In genomic region chr3:160644491-160644890, GRCh38 we compare ENCODE assay signal across 20 cellular contexts. TPM values are rescaled to one million over a fixed set of nuclear protein-coding genes. Genes with fewer than 3 reads are reported as not detected.
DNase-seq lines count a peak whose midpoint lies in the region; ATAC-seq, FAIRE-seq and TF ChIP-seq lines count a peak whose summit lies in the region.
"Had no signal": no experiment of that assay in that cellular context is flagged by ENCODE, and none has a peak within 500 bp of the region (broad histone marks: within the 10 kb centered on the region; RNA-seq: fewer than 3 reads in every experiment).

No MANE protein-coding gene starts in this region.

- no TSS peak for BruUV-seq in Caco-2 (replicated peaks; lab: Mats Ljungman, UMichigan)

- 57 to 71% methylated on average over 2 of the region's 2 CpGs for whole genome bisulfite sequencing in GM23248 (ENCODE audit: low coverage in 1 of 2, low lambda C conversion rate in 2 of 2, missing lambda C conversion rate in 2 of 2), 2 experiments

- H3K9me2 ChIP-seq in GM23248 (ENCODE audit: insufficient read depth): no peaks in the 10 kb centered on the region

- H3K4me2 ChIP-seq in GM23248 (ENCODE audit: unreplicated experiment): no peak overlapping the region

- no peak overlapping the region for H3K4me3 Mint-ChIP-seq in Caco-2 (ENCODE audit: unreplicated experiment)
- H3K4me3 Mint-ChIP-seq: CD4-positive, alpha-beta memory T cell had no signal

- H3K36me3 ChIP-seq in GM23248 (ENCODE audit: low read depth): no peaks in the 10 kb centered on the region
- H3K36me3 ChIP-seq in Caco-2 (ENCODE audit: control insufficient read depth, insufficient read depth, low read length): no peaks in the 10 kb centered on the region

- no peaks in the 10 kb centered on the region for H3K9me3 ChIP-seq in GM23248 (ENCODE audit: low read depth)
- no peaks in the 10 kb centered on the region for H3K9me3 ChIP-seq in Caco-2

- 0 out of 2 replicates have a peak overlapping the region, but pooled peaks have one; percentile 7 for H2AFZ ChIP-seq in GM23248

- FAIRE-seq in GM12892 (lab: Jason Lieb, UNC): peak; percentile 42
- FAIRE-seq: G401.6, GM12878, GM18507, H54 had no signal

- DNase-seq in GM12892 (ENCODE audit: insufficient read length): no peak
- no peak for DNase-seq in GM23248
- no peak for DNase-seq in left lobe of liver (ENCODE audit: low spot score)
- DNase-seq in Caco-2: no peak
- DNase-seq: C1 segment of cervical spinal cord; CD4-positive, alpha-beta memory T cell; COR-L47; DMS153; DND-41; GOT3 had no signal

- POLR2A ChIA-PET in Caco-2 (lab: Charles Lee): no interaction called here

- ATAC-seq in HG03095 (IDR thresholded peaks at IDR 0.05; ENCODE audit: unreplicated experiment) (peak; percentile 12), left lobe of liver (peak; percentile 85), HG03039 (IDR thresholded peaks at IDR 0.05; ENCODE audit: unreplicated experiment) (no peak), HG02759 (IDR thresholded peaks at IDR 0.05; ENCODE audit: unreplicated experiment) (no peak), GM19455 (IDR thresholded peaks at IDR 0.05; ENCODE audit: unreplicated experiment) (no peak)

- no peak overlapping the region for H3K27ac Mint-ChIP-seq in Caco-2 (ENCODE audit: unreplicated experiment)
- H3K27ac Mint-ChIP-seq: CD4-positive, alpha-beta memory T cell had no signal

- H3K4me1 Mint-ChIP-seq in Caco-2 (ENCODE audit: low read depth, unreplicated experiment): no peaks in the 10 kb centered on the region
- H3K4me1 Mint-ChIP-seq: CD4-positive, alpha-beta memory T cell had no signal

- in situ Hi-C loops in GM23248 (cut with MboI): no loop called here

- H3K36me3 Mint-ChIP-seq in Caco-2 (ENCODE audit: insufficient read depth, unreplicated experiment): no peaks in the 10 kb centered on the region
- H3K36me3 Mint-ChIP-seq: CD4-positive, alpha-beta memory T cell had no signal

- H3K79me2 ChIP-seq in GM23248 (ENCODE audit: insufficient read depth): no peaks in the 10 kb centered on the region

- H3K4me3 ChIP-seq in GM23248 (no peak overlapping the region), Caco-2 (ENCODE audit: low read depth, low read length) (no peak overlapping the region)
- H3K4me3 ChIP-seq: GM12878 had no signal

- no peak for TF ChIP-seq POLR2A in GM12892 (IDR thresholded peaks at IDR 0.05; ENCODE audit: low read depth, low read length)

- intact Hi-C loops in Caco-2 (cut with micrococcal nuclease; ENCODE audit: unreplicated experiment): no loop called here

- H3F3A ChIP-seq in GM23248 (ENCODE audit: insufficient read depth): no peaks in the 10 kb centered on the region

- H4K20me1 ChIP-seq in GM23248 (ENCODE audit: insufficient read depth): no peaks in the 10 kb centered on the region

- CTCF ChIA-PET in Caco-2 (lab: Charles Lee): no interaction called here

- H3K4me1 ChIP-seq in GM23248 (ENCODE audit: insufficient read depth) (no peaks in the 10 kb centered on the region), Caco-2 (no peaks in the 10 kb centered on the region)

- H3K9ac ChIP-seq in GM23248: no peak overlapping the region

- H3K27me3 Mint-ChIP-seq in Caco-2 (ENCODE audit: insufficient read depth, unreplicated experiment): no peaks in the 10 kb centered on the region

- H3K27me3 ChIP-seq in GM23248 (replicated peaks; ENCODE audit: insufficient read depth): no peaks in the 10 kb centered on the region
- H3K27me3 ChIP-seq in Caco-2 (replicated peaks; ENCODE audit: control insufficient read depth, insufficient read depth, low read length): no peaks in the 10 kb centered on the region

- no peak overlapping the region for H3K27ac ChIP-seq in GM23248

- TF ChIP-seq CTCF in Caco-2 (IDR thresholded peaks at IDR 0.05; ENCODE audit: insufficient read depth in 1 of 2, low read depth in 1 of 2, low read length in 1 of 2, severe bottlenecking in 1 of 2, unreplicated experiment in 1 of 2): no peak

- no peaks in the 10 kb centered on the region for H3K9me3 Mint-ChIP-seq in Caco-2 (ENCODE audit: unreplicated experiment)
- H3K9me3 Mint-ChIP-seq: CD4-positive, alpha-beta memory T cell had no signal

RNA-seq across cellular contexts. Expression of gene ARL14, which starts 32.5 kb away (rescaled TPM):
- polyA plus RNA-seq in GM12892 (2012; ENCODE audit: missing spikeins): 0.34 TPM
- not detected in 2 replicates for total RNA-seq in GM23248 (2014; rRNA removed; shearing (Covaris generic))
- not detected in 2 replicates for polyA plus RNA-seq in GM23248 (2016; fragmentation: Nextera tagmentation; extraction: Ambion mirVana)
- not detected for total RNA-seq in left lobe of liver
- total RNA-seq in Caco-2 (2022): 0.81 and 0.84 TPM in 2 replicates
- total RNA-seq: A673; CD4-positive, alpha-beta memory T cell; GM12878 had no signal
- polyA plus RNA-seq: BJ; CD4-positive, alpha-beta memory T cell had no signal

Comparison
In these comparisons a context has a peak if more than half of its experiments do, and no peak if none do; other contexts are left out.
1. ATAC-seq: peak in HG03095 (single experiment) and left lobe of liver (single experiment); none in HG03039 (single experiment), HG02759 (single experiment) and GM19455 (single experiment).